Comparison of ENCODE assay signal across 8 cellular contexts in genomic region chr16:10876799-10877341, GRCh38. TPM values are rescaled to one million over a fixed set of nuclear protein-coding genes. Genes with fewer than 3 reads are reported as not detected.
DNase-seq lines count a peak whose midpoint lies in the region; ATAC-seq, FAIRE-seq and TF ChIP-seq lines count a peak whose summit lies in the region.

Gene CIITA, plus strand, starts transcription at chr16:10877202. Its CDS starts 129 bp downstream, at chr16:10877331.

- H3K4me2 ChIP-seq in astrocyte (ENCODE audit: low read length): peak within 1 kb of the TSS; percentile 31

- TF ChIP-seq CTCF in astrocyte (IDR thresholded peaks at IDR 0.05; ENCODE audit: insufficient read depth, low read depth, low read length) (no peak), osteocyte (IDR thresholded peaks at IDR 0.05) (no peak)

- no peaks in the 10 kb centered on the region for H3K79me2 ChIP-seq in astrocyte (ENCODE audit: insufficient read depth, low read length)

- H3K36me3 ChIP-seq in CD4-positive, CD25-positive, alpha-beta regulatory T cell (ENCODE audit: control insufficient read depth, insufficient read depth, low read length): no peaks in the 10 kb centered on the region
- no peaks in the 10 kb centered on the region for H3K36me3 ChIP-seq in astrocyte (ENCODE audit: insufficient read depth, low read length)

- FAIRE-seq in GM19239 (lab: Jason Lieb, UNC) (peak; percentile 99), astrocyte (lab: Jason Lieb, UNC) (no peak)

- peak within 1 kb of the TSS; percentile 93 to 94 (median 94) for H3K4me3 Mint-ChIP-seq in CD4-positive, CD25-positive, alpha-beta regulatory T cell
- H3K4me3 Mint-ChIP-seq in astrocyte (ENCODE audit: unreplicated experiment) (no peak within 1 kb of the TSS), osteocyte (ENCODE audit: unreplicated experiment) (no peak within 1 kb of the TSS)
- H3K4me3 Mint-ChIP-seq in stimulated activated naive CD8-positive, alpha-beta T cell treated with anti-CD3 and anti-CD28 coated beads, Interleukin-15, Interleukin-2, amounts not matched to agents 100 ng/mL and 50 ng/mL, for 24 hours: peak within 1 kb of the TSS; percentile 84

- no peak within 1 kb of the TSS for H3K9ac ChIP-seq in astrocyte (ENCODE audit: low read length)

- no peaks in the 10 kb centered on the region for H3K36me3 Mint-ChIP-seq in CD4-positive, CD25-positive, alpha-beta regulatory T cell
- no peaks in the 10 kb centered on the region for H3K36me3 Mint-ChIP-seq in astrocyte (ENCODE audit: low read depth, unreplicated experiment)
- no peaks in the 10 kb centered on the region for H3K36me3 Mint-ChIP-seq in stimulated activated naive CD8-positive, alpha-beta T cell treated with anti-CD3 and anti-CD28 coated beads, Interleukin-15, Interleukin-2, amounts not matched to agents 100 ng/mL and 50 ng/mL, for 24 hours (ENCODE audit: low read depth)
- H3K36me3 Mint-ChIP-seq in osteocyte (ENCODE audit: unreplicated experiment): no peaks in the 10 kb centered on the region

- H3K4me1 ChIP-seq in CD4-positive, CD25-positive, alpha-beta regulatory T cell (ENCODE audit: control insufficient read depth, insufficient read depth, low read length, poor library complexity, severe bottlenecking): peaks cover 44% of the 10 kb centered on the region
- H3K4me1 ChIP-seq in astrocyte (ENCODE audit: insufficient read depth, low read length): peaks cover 19% of the 10 kb centered on the region

- H3K9me3 ChIP-seq in CD4-positive, CD25-positive, alpha-beta regulatory T cell (ENCODE audit: control insufficient read depth in 2 of 2, low read length in 2 of 2): no peaks in the 10 kb centered on the region
- no peaks in the 10 kb centered on the region for H3K9me3 ChIP-seq in astrocyte (ENCODE audit: insufficient read depth, low read depth, low read length)

- H4K20me1 ChIP-seq in astrocyte (ENCODE audit: insufficient read depth, low read length): no peaks in the 10 kb centered on the region

- H3K9me3 Mint-ChIP-seq in CD4-positive, CD25-positive, alpha-beta regulatory T cell: no peaks in the 10 kb centered on the region
- peaks cover 6% of the 10 kb centered on the region for H3K9me3 Mint-ChIP-seq in astrocyte (ENCODE audit: unreplicated experiment)
- no peaks in the 10 kb centered on the region for H3K9me3 Mint-ChIP-seq in stimulated activated naive CD8-positive, alpha-beta T cell treated with anti-CD3 and anti-CD28 coated beads, Interleukin-15, Interleukin-2, amounts not matched to agents 100 ng/mL and 50 ng/mL, for 24 hours
- H3K9me3 Mint-ChIP-seq in osteocyte (ENCODE audit: unreplicated experiment): no peaks in the 10 kb centered on the region

- peaks cover 19 to 68% (median 46%) of the 10 kb centered on the region in 4 donors for H3K4me1 Mint-ChIP-seq in CD4-positive, CD25-positive, alpha-beta regulatory T cell
- H3K4me1 Mint-ChIP-seq in astrocyte (ENCODE audit: low read depth, unreplicated experiment) (no peaks in the 10 kb centered on the region), osteocyte (ENCODE audit: unreplicated experiment) (no peaks in the 10 kb centered on the region)
- peaks cover 78% of the 10 kb centered on the region for H3K4me1 Mint-ChIP-seq in stimulated activated naive CD8-positive, alpha-beta T cell treated with anti-CD3 and anti-CD28 coated beads, Interleukin-15, Interleukin-2, amounts not matched to agents 100 ng/mL and 50 ng/mL, for 24 hours (ENCODE audit: low read depth)

- intact Hi-C loops in left colon (cut with DNase I, micrococcal nuclease): no loop called here

- TF ChIP-seq POLR2A in Raji (IDR thresholded peaks at IDR 0.05; ENCODE audit: insufficient read depth, low read depth, low read length): peak; percentile 98

- peak within 1 kb of the TSS; percentile 91 for H3K4me3 ChIP-seq in CD4-positive, CD25-positive, alpha-beta regulatory T cell (ENCODE audit: low read depth, low read length)
- H3K4me3 ChIP-seq in astrocyte (ENCODE audit: insufficient read depth, low read depth, low read length): no peak within 1 kb of the TSS

- H3K27me3 Mint-ChIP-seq in CD4-positive, CD25-positive, alpha-beta regulatory T cell: no peaks in the 10 kb centered on the region
- H3K27me3 Mint-ChIP-seq in astrocyte (ENCODE audit: low read depth, unreplicated experiment): peaks cover 79% of the 10 kb centered on the region
- peaks cover 79% of the 10 kb centered on the region for H3K27me3 Mint-ChIP-seq in stimulated activated naive CD8-positive, alpha-beta T cell treated with anti-CD3 and anti-CD28 coated beads, Interleukin-15, Interleukin-2, amounts not matched to agents 100 ng/mL and 50 ng/mL, for 24 hours
- H3K27me3 Mint-ChIP-seq in osteocyte (ENCODE audit: unreplicated experiment): peaks cover 9% of the 10 kb centered on the region

- peak within 1 kb of the TSS; percentile 45 for H3K27ac ChIP-seq in CD4-positive, CD25-positive, alpha-beta regulatory T cell (ENCODE audit: insufficient read depth, low read length, poor library complexity, severe bottlenecking)
- no peak within 1 kb of the TSS for H3K27ac ChIP-seq in astrocyte (ENCODE audit: low read depth, low read length)

- H2AFZ ChIP-seq in astrocyte (ENCODE audit: low read depth, low read length): no peak within 1 kb of the TSS

- no peaks in the 10 kb centered on the region for H3K27me3 ChIP-seq in CD4-positive, CD25-positive, alpha-beta regulatory T cell (ENCODE audit: control insufficient read depth, insufficient read depth, low read length)
- H3K27me3 ChIP-seq in astrocyte (ENCODE audit: insufficient read depth, low read length): peaks cover 16% of the 10 kb centered on the region

- peak; percentile 15 to 93 (median 64) for DNase-seq in CD4-positive, CD25-positive, alpha-beta regulatory T cell
- DNase-seq in GM19239 (ENCODE audit: insufficient read length, low spot score) (peak; percentile 47), astrocyte (ENCODE audit: low read depth) (peak; percentile 82), left colon (peak; percentile 70 to 77), osteocyte (ENCODE audit: extremely low spot score, unreplicated experiment) (no peak)

- ATAC-seq in CD4-positive, CD25-positive, alpha-beta regulatory T cell (ENCODE audit: low read depth in 2 of 2): peak; percentile 72 to 74
- ATAC-seq in HG03159 (IDR thresholded peaks at IDR 0.05; ENCODE audit: unreplicated experiment): peak; percentile 58
- peak; percentile 42 for ATAC-seq in left colon

- H3K27ac Mint-ChIP-seq in CD4-positive, CD25-positive, alpha-beta regulatory T cell: peak within 1 kb of the TSS; percentile 79 to 85 (median 80)
- H3K27ac Mint-ChIP-seq in astrocyte (ENCODE audit: unreplicated experiment) (peak within 1 kb of the TSS; percentile 5), osteocyte (ENCODE audit: unreplicated experiment) (no peak within 1 kb of the TSS)
- H3K27ac Mint-ChIP-seq in stimulated activated naive CD8-positive, alpha-beta T cell treated with anti-CD3 and anti-CD28 coated beads, Interleukin-15, Interleukin-2, amounts not matched to agents 100 ng/mL and 50 ng/mL, for 24 hours: peak within 1 kb of the TSS; percentile 76

RNA-seq across cellular contexts. Expression of gene CIITA, which starts in this region (rescaled TPM):
- total RNA-seq in CD4-positive, CD25-positive, alpha-beta regulatory T cell: 35.0 TPM
- polyA plus RNA-seq in CD4-positive, CD25-positive, alpha-beta regulatory T cell: 1 to 10 TPM; 1.9 to 5.5 (median 3.0) TPM
- total RNA-seq in astrocyte (not detected in 2 replicates), left colon (10 to 100 TPM in 1 of 2 donors, 1 to 10 TPM in 1; 4.9 to 10.2 TPM), osteocyte (not detected in 2 replicates)

Comparison
In these comparisons a context has a peak if more than half of its experiments do, and no peak if none do; other contexts are left out.
1. Peak in DNase-seq and H3K4me2 ChIP-seq in astrocyte; RNA of the gene not detected or under 1 TPM.
2. H3K4me3 Mint-ChIP-seq: peak in CD4-positive, CD25-positive, alpha-beta regulatory T cell (4 of 4) and stimulated activated naive CD8-positive, alpha-beta T cell treated with anti-CD3 and anti-CD28 coated beads, Interleukin-15, Interleukin-2, amounts not matched to agents 100 ng/mL and 50 ng/mL, for 24 hours (single experiment); none in astrocyte (single experiment) and osteocyte (single experiment).
3. Peak in every context shown above with its lines, with median percentiles within 50 percentile points of each other: ATAC-seq.